ENCODE assay signal across 7 cellular contexts in the genomic region with DNA sequence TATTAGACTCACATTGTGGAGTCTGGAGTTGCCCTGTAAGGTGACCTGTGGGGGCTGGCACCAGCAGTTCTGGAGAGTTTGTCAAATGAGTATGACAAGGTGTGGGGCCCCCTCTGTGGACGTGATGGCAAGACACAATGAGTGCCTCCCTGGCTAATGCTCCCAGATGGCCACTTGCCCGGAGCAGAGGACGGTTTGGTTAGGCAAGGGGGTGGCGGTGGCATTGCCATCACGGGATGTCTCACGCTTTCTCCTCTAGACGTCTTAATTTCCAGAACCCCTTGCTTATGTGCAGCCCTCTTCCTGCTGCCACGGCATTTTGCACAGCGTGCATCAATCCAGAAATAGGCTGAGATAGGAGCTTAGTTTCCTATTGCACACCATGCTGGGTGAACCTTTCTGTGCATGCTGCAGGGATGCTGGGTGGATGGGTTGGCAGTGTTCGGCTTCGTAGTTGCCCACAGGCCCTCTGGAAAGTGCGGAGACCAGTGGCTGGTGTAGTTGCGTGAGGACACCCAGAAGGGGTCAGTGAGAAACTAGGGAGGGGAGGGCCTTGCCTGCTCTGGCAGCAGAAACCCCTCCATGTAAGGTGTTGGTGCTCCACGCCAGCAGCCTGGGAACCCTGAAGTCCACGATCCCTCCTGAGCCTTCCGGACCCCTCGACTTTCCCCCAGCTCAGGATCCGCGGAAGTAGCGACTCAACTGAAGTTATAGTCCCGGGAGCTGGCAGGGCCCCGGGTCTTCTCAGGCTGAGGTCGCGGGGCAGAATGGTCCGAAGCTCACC. TPM values are rescaled to one million over a fixed set of nuclear protein-coding genes. Genes with fewer than 3 reads are reported as not detected.
DNase-seq lines count a peak whose midpoint lies in the region; ATAC-seq, FAIRE-seq and TF ChIP-seq lines count a peak whose summit lies in the region.

No MANE protein-coding gene starts in this region.

- no peak for TF ChIP-seq POLR2A in endothelial cell of umbilical vein (IDR thresholded peaks at IDR 0.05; ENCODE audit: low read depth, low read length)

- TF ChIP-seq CTCF in GM13977 (IDR thresholded peaks at IDR 0.05; ENCODE audit: extremely low read depth, insufficient read depth, missing control alignments): no peak
- TF ChIP-seq CTCF in activated B cell treated with CpG ODN at 0.5 μM for 24 hours (IDR thresholded peaks at IDR 0.05): no peak
- no peak for TF ChIP-seq CTCF in endothelial cell of umbilical vein (IDR thresholded peaks at IDR 0.05; ENCODE audit: extremely low read depth in 1 of 2, insufficient read depth in 1 of 2, low read depth in 1 of 2, low read length in 2 of 2)

- intact Hi-C loops in activated B cell treated with CpG ODN at 0.5 μM for 24 hours (cut with micrococcal nuclease): loop anchor here (2.0 to 10.0 kb wide), 9 partner anchors 59 to 1501 kb away; partner anchors contain the start of genes ANKRD27, DPY19L3, LSM14A and PDCD5
- intact Hi-C loops in endothelial cell of umbilical vein (cut with micrococcal nuclease): loop anchor here (1.0 to 5.0 kb wide), 6 partner anchors 19 to 201 kb away; partner anchors contain the start of genes GPATCH1 and LRP3

- peaks cover 6% of the 10 kb centered on the region for H3K36me3 Mint-ChIP-seq in activated B cell treated with CpG ODN at 0.5 μM for 24 hours (ENCODE audit: low read depth)

- H3K9ac ChIP-seq in endothelial cell of umbilical vein (replicated peaks; ENCODE audit: extremely low read depth, insufficient read depth, low read length) (peak overlapping the region; percentile 79), muscle layer of colon (ENCODE audit: low read length) (peak overlapping the region; percentile 93)

- CTCF ChIA-PET in activated B cell treated with CpG ODN at 0.5 μM for 24 hours (lab: Charles Lee) (interaction anchor here (0.8 to 1.7 kb wide), 3 partner anchors 48 to 231 kb away, joined by 4 read pairs; no protein-coding TSS in a partner anchor), endothelial cell of umbilical vein (lab: Charles Lee) (interaction anchor here (0.8 to 5.8 kb wide), 16 partner anchors 8 to 602 kb away, joined by 3 to 32 read pairs (median 4); partner anchors contain the start of gene GPATCH1)

- dilution Hi-C loops in endothelial cell of umbilical vein (cut with MboI; ENCODE audit: extremely low pct_ligation_motif_present, low sequenced_read_pairs): no loop called here

- peaks cover 2% of the 10 kb centered on the region for H3K27me3 Mint-ChIP-seq in activated B cell treated with CpG ODN at 0.5 μM for 24 hours

- FAIRE-seq in endothelial cell of umbilical vein (lab: Jason Lieb, UNC): no peak

- H4K20me1 ChIP-seq in endothelial cell of umbilical vein (replicated peaks; ENCODE audit: control insufficient read depth, extremely low read depth, insufficient read depth, low read length): no peaks in the 10 kb centered on the region

- peaks cover 0 to 7% of the 10 kb centered on the region in 2 experiments for H3K27me3 ChIP-seq in endothelial cell of umbilical vein (ENCODE audit: control insufficient read depth in 2 of 2, insufficient read depth in 2 of 2, low read length in 2 of 2)
- no peaks in the 10 kb centered on the region for H3K27me3 ChIP-seq in muscle layer of colon (ENCODE audit: control insufficient read depth in 1 of 2, insufficient read depth in 2 of 2, low read length in 2 of 2)

- no peaks in the 10 kb centered on the region for H3K9me3 ChIP-seq in endothelial cell of umbilical vein (replicated peaks; ENCODE audit: control insufficient read depth, insufficient read depth, low read length)
- no peaks in the 10 kb centered on the region for H3K9me3 ChIP-seq in muscle layer of colon (ENCODE audit: low read length)

- peak overlapping the region; percentile 55 to 86 (median 63) for H3K4me3 ChIP-seq in endothelial cell of umbilical vein (replicated peaks in 1 of 3; ENCODE audit: insufficient read depth in 1 of 3, low read depth in 1 of 3, low read length in 3 of 3)
- peak overlapping the region; percentile 79 to 92 for H3K4me3 ChIP-seq in muscle layer of colon (ENCODE audit: low read depth in 1 of 2, low read length in 2 of 2)

- no peaks in the 10 kb centered on the region for H3K79me2 ChIP-seq in endothelial cell of umbilical vein (ENCODE audit: control insufficient read depth, insufficient read depth, low read length)

- no peaks in the 10 kb centered on the region for H3K9me1 ChIP-seq in endothelial cell of umbilical vein (replicated peaks; ENCODE audit: control insufficient read depth, extremely low read depth, insufficient read depth, low read length)

- H3K36me3 ChIP-seq in endothelial cell of umbilical vein (ENCODE audit: control insufficient read depth in 2 of 2, extremely low read depth in 1 of 2, insufficient read depth in 2 of 2, low read length in 2 of 2) (no peaks in the 10 kb centered on the region), muscle layer of colon (ENCODE audit: insufficient read depth, low read length) (no peaks in the 10 kb centered on the region)

- peaks cover 34% of the 10 kb centered on the region for H3K4me1 Mint-ChIP-seq in activated B cell treated with CpG ODN at 0.5 μM for 24 hours

- ATAC-seq in HG03354 (IDR thresholded peaks at IDR 0.05; ENCODE audit: poor library complexity, severe bottlenecking, unreplicated experiment): peak; percentile 9
- ATAC-seq in activated B cell treated with CpG ODN at 0.5 μM for 24 hours (ENCODE audit: low read depth): no peak

- H3K4me1 ChIP-seq in endothelial cell of umbilical vein (ENCODE audit: control insufficient read depth, extremely low read depth, insufficient read depth, low read length) (peaks cover 15% of the 10 kb centered on the region), muscle layer of colon (ENCODE audit: insufficient read depth, low read length) (peaks cover 17% of the 10 kb centered on the region)

- peak; percentile 9 for DNase-seq in GM13977 (ENCODE audit: low spot score)
- DNase-seq in activated B cell treated with CpG ODN at 0.5 μM for 24 hours: no peak
- no peak for DNase-seq in endothelial cell of umbilical vein (ENCODE audit: low read depth, low spot score)
- no peak for DNase-seq in GM19240 (ENCODE audit: insufficient read length, low spot score)
- DNase-seq in RPMI8226: no peak

- TSS peak; percentile 66 for BruUV-seq in endothelial cell of umbilical vein (replicated peaks; lab: Mats Ljungman, UMichigan)

- H3K4me3 Mint-ChIP-seq in activated B cell treated with CpG ODN at 0.5 μM for 24 hours: peak overlapping the region; percentile 93

- H3K27ac ChIP-seq in endothelial cell of umbilical vein (ENCODE audit: insufficient read depth, low read depth, low read length): peak overlapping the region; percentile 62
- H3K27ac ChIP-seq in muscle layer of colon (ENCODE audit: low read depth, low read length): peak overlapping the region; percentile 97

- peak overlapping the region; percentile 98 for H3K27ac Mint-ChIP-seq in activated B cell treated with CpG ODN at 0.5 μM for 24 hours

- peak overlapping the region; percentile 74 for H3K4me2 ChIP-seq in endothelial cell of umbilical vein (ENCODE audit: insufficient read depth, low read length)

- POLR2A ChIA-PET in activated B cell treated with CpG ODN at 0.5 μM for 24 hours (lab: Charles Lee) (interaction anchor here (0.6 to 2.7 kb wide), 17 partner anchors 10 to 1501 kb away, joined by 3 to 43 read pairs (median 5); partner anchors contain the start of genes CEBPA, CEBPG, DPY19L3 and FAAP24), endothelial cell of umbilical vein (lab: Charles Lee) (interaction anchor here (1.8 kb wide), 1 partner anchor 198 kb away, joined by 7 read pairs; the partner anchor contains the start of gene CEBPG)

- no peaks in the 10 kb centered on the region for H3K9me3 Mint-ChIP-seq in activated B cell treated with CpG ODN at 0.5 μM for 24 hours

- peak overlapping the region; percentile 43 for H2AFZ ChIP-seq in endothelial cell of umbilical vein (ENCODE audit: low read depth, low read length)

- in situ Hi-C loops in GM13977 (cut with MboI; ENCODE audit: low pct_unique_long_range_greater_than_20kb, low sequenced_read_pairs, unreplicated experiment): no loop called here

TF ChIP-seq in endothelial cell of umbilical vein, 7 proteins besides CTCF, POLR2A, EP300 and RAD21 (continues in another document):
- no peak for TF ChIP-seq POLR2AphosphoS5 (IDR thresholded peaks at IDR 0.05; ENCODE audit: insufficient read depth, low read depth, low read length)

RNA-seq across cellular contexts. Expression of gene LRP3, which starts 18.1 kb away (rescaled TPM):
- total RNA-seq in activated B cell treated with CpG ODN at 0.5 μM for 24 hours (not detected in 2 replicates), endothelial cell of umbilical vein (17.8 and 19.4 TPM in 2 replicates)
- 14.3 and 23.6 TPM in 2 replicates for polyA plus RNA-seq in endothelial cell of umbilical vein
- polyA plus RNA-seq in endothelial cell of umbilical vein (2011; cell fraction: cytosol; rRNA removed): 7.2 and 9.7 TPM in 2 replicates
- 9.5 and 14.1 TPM in 2 replicates for polyA plus RNA-seq in endothelial cell of umbilical vein (2011; cell fraction: nucleus; rRNA removed)
- 10.6 and 21.6 TPM in 2 replicates for polyA plus RNA-seq in endothelial cell of umbilical vein (2012)
- 6.8 and 9.9 TPM in 2 replicates for polyA minus RNA-seq in endothelial cell of umbilical vein
- polyA minus RNA-seq in endothelial cell of umbilical vein (2011; cell fraction: cytosol; rRNA and poly(A)+ RNA removed): 11.5 TPM
- 4.1 and 4.7 TPM in 2 replicates for polyA minus RNA-seq in endothelial cell of umbilical vein (2011; cell fraction: nucleus; rRNA and poly(A)+ RNA removed)

RNA-seq across cellular contexts. Expression of gene WDR88, which starts 44.2 kb away (rescaled TPM):
- total RNA-seq in activated B cell treated with CpG ODN at 0.5 μM for 24 hours (0.51 TPM in 1 of 2 replicates, not detected in the other), endothelial cell of umbilical vein (not detected in 2 replicates)
- polyA plus RNA-seq in endothelial cell of umbilical vein: not detected in 2 replicates
- polyA plus RNA-seq in endothelial cell of umbilical vein (2011; cell fraction: cytosol; rRNA removed): not detected in 2 replicates
- not detected in 2 replicates for polyA plus RNA-seq in endothelial cell of umbilical vein (2011; cell fraction: nucleus; rRNA removed)
- polyA plus RNA-seq in endothelial cell of umbilical vein (2012): 0.19 TPM in 1 of 2 replicates, not detected in the other
- polyA minus RNA-seq in endothelial cell of umbilical vein: not detected in 2 replicates
- polyA minus RNA-seq in endothelial cell of umbilical vein (2011; cell fraction: cytosol; rRNA and poly(A)+ RNA removed): not detected
- not detected in 2 replicates for polyA minus RNA-seq in endothelial cell of umbilical vein (2011; cell fraction: nucleus; rRNA and poly(A)+ RNA removed)

RNA-seq across cellular contexts. Expression of gene SLC7A10, which starts 49.6 kb away (rescaled TPM):
- total RNA-seq in activated B cell treated with CpG ODN at 0.5 μM for 24 hours: not detected in 2 replicates
- total RNA-seq in endothelial cell of umbilical vein: not detected in 2 replicates
- not detected in 2 replicates for polyA plus RNA-seq in endothelial cell of umbilical vein
- polyA plus RNA-seq in endothelial cell of umbilical vein (2011; cell fraction: cytosol; rRNA removed): not detected in 2 replicates
- polyA plus RNA-seq in endothelial cell of umbilical vein (2011; cell fraction: nucleus; rRNA removed): 0.30 TPM in 1 of 2 replicates, not detected in the other
- not detected in 2 replicates for polyA plus RNA-seq in endothelial cell of umbilical vein (2012)
- polyA minus RNA-seq in endothelial cell of umbilical vein: not detected in 2 replicates
- not detected for polyA minus RNA-seq in endothelial cell of umbilical vein (2011; cell fraction: cytosol; rRNA and poly(A)+ RNA removed)
- polyA minus RNA-seq in endothelial cell of umbilical vein (2011; cell fraction: nucleus; rRNA and poly(A)+ RNA removed): not detected in 2 replicates

Comparison
In these comparisons a context has a peak if more than half of its experiments do, and no peak if none do; other contexts are left out.
1. RNA of gene LRP3, which starts 18.1 kb away (total RNA-seq): 17.8 to 19.4 TPM in endothelial cell of umbilical vein; not detected in activated B cell treated with CpG ODN at 0.5 μM for 24 hours; every median in the first group is over 10 times any median in the second.